In the genomic region with DNA sequence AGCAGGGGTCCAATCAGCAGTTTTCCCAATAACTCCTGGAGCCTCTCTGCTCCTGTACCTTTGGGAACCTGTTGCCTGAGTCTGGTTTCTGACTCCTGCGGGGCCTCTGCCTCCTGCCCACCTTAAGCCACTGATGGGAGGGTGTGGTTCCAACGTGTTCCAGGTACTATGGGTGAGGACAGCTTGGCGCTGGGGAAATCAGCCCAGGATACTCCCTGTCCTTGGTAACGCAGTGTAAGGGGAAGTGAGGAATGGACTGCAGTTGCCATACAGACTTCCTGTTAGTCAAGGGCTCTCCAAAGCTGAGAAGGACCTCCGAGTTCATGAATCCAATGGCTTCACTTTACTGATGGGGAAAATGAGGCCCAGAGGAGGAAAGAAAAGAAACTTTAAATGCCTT, we compare ENCODE assay signal across 1 cellular context.
TF ChIP-seq lines count a peak whose summit lies in the region.

No MANE protein-coding gene starts in this region.

TF ChIP-seq in liver, 16 proteins besides CTCF, POLR2A, EP300 and RAD21 (continued from another document):
- TF ChIP-seq ZBTB33 (IDR thresholded peaks at IDR 0.05): no peak
- TF ChIP-seq EGR1 (IDR thresholded peaks at IDR 0.05; ENCODE audit: low read depth in 2 of 2): no peak
- no peak for TF ChIP-seq ATF3 (IDR thresholded peaks at IDR 0.05)
- no peak for TF ChIP-seq GABPA (IDR thresholded peaks at IDR 0.05 in 1 of 2, conservative IDR thresholded peaks at IDR 0.05 in 1 of 2)
- TF ChIP-seq FOXA1 (IDR thresholded peaks at IDR 0.05): no peak
- TF ChIP-seq, protein P1, sequence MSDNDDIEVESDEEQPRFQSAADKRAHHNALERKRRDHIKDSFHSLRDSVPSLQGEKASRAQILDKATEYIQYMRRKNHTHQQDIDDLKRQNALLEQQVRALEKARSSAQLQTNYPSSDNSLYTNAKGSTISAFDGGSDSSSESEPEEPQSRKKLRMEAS (IDR thresholded peaks at IDR 0.05): no peak
- no peak for TF ChIP-seq YY1 (IDR thresholded peaks at IDR 0.05)
- TF ChIP-seq HNF4G (IDR thresholded peaks at IDR 0.05): no peak
